8 cellular contexts compared by ENCODE assay signal in genomic region chr6:25788305-25788922, GRCh38. TPM values are rescaled to one million over a fixed set of nuclear protein-coding genes. Genes with fewer than 3 reads are reported as not detected.
DNase-seq lines count a peak whose midpoint lies in the region; ATAC-seq and TF ChIP-seq lines count a peak whose summit lies in the region.

No MANE protein-coding gene starts in this region.

- H3K27ac ChIP-seq in cardiac muscle cell, result no peak overlapping the region

- no peaks in the 10 kb centered on the region for H3K36me3 ChIP-seq in cardiac muscle cell

- intact Hi-C loops in Right ventricle myocardium inferior (cut with DNase I), result loop anchor here (5.0 kb wide), 1 partner anchor 214 kb away; no protein-coding TSS in a partner anchor

- TF ChIP-seq CTCF in cardiac muscle cell (IDR thresholded peaks at IDR 0.05; ENCODE audit: low read depth, low read length), result peak; percentile 65
- peak; percentile 75 for TF ChIP-seq CTCF in fibroblast of pulmonary artery (IDR thresholded peaks at IDR 0.05; ENCODE audit: low read length, missing control alignments)
- TF ChIP-seq CTCF in retinal pigment epithelial cell (conservative IDR thresholded peaks at IDR 0.05; ENCODE audit: low read depth, low read length), result peak; percentile 77

- H3K4me3 ChIP-seq in cardiac muscle cell (no peak overlapping the region), fibroblast of pulmonary artery (replicated peaks; ENCODE audit: low read depth, low read length) (no peak overlapping the region), retinal pigment epithelial cell (ENCODE audit: low read length) (no peak overlapping the region)

- H3K9me3 ChIP-seq in cardiac muscle cell (ENCODE audit: low read depth), result no peaks in the 10 kb centered on the region

- no peaks in the 10 kb centered on the region for H3K27me3 ChIP-seq in cardiac muscle cell

- DNase-seq in cardiac muscle cell (ENCODE audit: low read depth in 1 of 2, low spot score in 1 of 2) (peak; percentile 54 to 75), Right ventricle myocardium inferior (ENCODE audit: missing footprints) (no peak), NCI-H146 treated with DMSO at 0.1 percent for 48 hours (lab: John Stamatoyannopoulos, UW; ENCODE audit: unreplicated experiment) (peak; percentile 49), fibroblast of pulmonary artery (ENCODE audit: low read depth) (peak; percentile 74), retinal pigment epithelial cell (ENCODE audit: low read depth) (peak; percentile 6)
- peak; percentile 61 for DNase-seq in activated CD8-positive, alpha-beta memory T cell treated with anti-CD3 and anti-CD28 coated beads for 24 hours

- no peak for ATAC-seq in Right ventricle myocardium inferior
- ATAC-seq in GM19463 (IDR thresholded peaks at IDR 0.05; ENCODE audit: unreplicated experiment), result no peak
- no peak for ATAC-seq in HG03469 (IDR thresholded peaks at IDR 0.05; ENCODE audit: unreplicated experiment)

- no peaks in the 10 kb centered on the region for H3K4me1 ChIP-seq in cardiac muscle cell (ENCODE audit: low read depth)

RNA-seq across cellular contexts. Expression of gene SLC17A4, which starts 33.9 kb away (rescaled TPM):
- total RNA-seq in cardiac muscle cell, result not detected in 2 replicates
- not detected in 2 replicates for polyA plus RNA-seq in cardiac muscle cell
- not detected for total RNA-seq in Right ventricle myocardium inferior

RNA-seq across cellular contexts. Expression of gene SLC17A1, which starts 43.4 kb away (rescaled TPM):
- not detected in 2 replicates for total RNA-seq in cardiac muscle cell
- polyA plus RNA-seq in cardiac muscle cell, result not detected in 2 replicates
- total RNA-seq in Right ventricle myocardium inferior, result not detected
